16 cellular contexts compared by ENCODE assay signal in the genomic region with DNA sequence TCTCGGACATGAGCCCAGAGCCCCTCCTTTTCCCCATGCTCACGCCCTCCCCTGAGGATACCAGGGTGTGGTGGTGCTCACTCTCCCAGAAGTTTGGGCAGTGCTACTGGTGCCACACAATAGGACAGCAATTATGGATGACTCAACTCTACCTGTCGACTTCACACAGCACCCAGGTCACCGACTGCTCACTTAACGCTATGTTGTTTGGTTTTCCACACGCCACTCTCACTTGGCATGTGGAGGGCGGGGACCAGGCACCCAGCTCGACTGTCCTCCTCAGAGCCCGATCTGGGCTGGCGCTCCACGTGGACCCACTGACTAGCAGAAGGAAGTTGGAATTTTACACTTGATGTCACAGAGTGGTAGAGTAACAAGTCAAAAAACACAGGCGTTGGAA. TPM values are rescaled to one million over a fixed set of nuclear protein-coding genes. Genes with fewer than 3 reads are reported as not detected.
DNase-seq lines count a peak whose midpoint lies in the region; ATAC-seq and TF ChIP-seq lines count a peak whose summit lies in the region.
"Had no signal": no experiment of that assay in that cellular context is flagged by ENCODE, and none has a peak within 500 bp of the region (broad histone marks: within the 10 kb centered on the region; RNA-seq: fewer than 3 reads in every experiment).

No MANE protein-coding gene starts in this region.

- H3K27ac ChIP-seq in lower lobe of right lung (no peak overlapping the region), upper lobe of right lung (no peak overlapping the region)
- H3K27ac ChIP-seq in naive thymus-derived CD4-positive, alpha-beta T cell (ENCODE audit: low read depth, low read length) = no peak overlapping the region
- H3K27ac ChIP-seq: A549, C4-2B had no signal

- CTCF ChIA-PET in activated naive CD4-positive, alpha-beta T cell treated with anti-CD3 and anti-CD28 coated beads for 36 hours (lab: Charles Lee) = no interaction called here
- CTCF ChIA-PET in naive thymus-derived CD4-positive, alpha-beta T cell (lab: Charles Lee) = no interaction called here

- H3K9me3 Mint-ChIP-seq in central memory CD8-positive, alpha-beta T cell = peaks cover 9% of the 10 kb centered on the region
- peaks cover 15% of the 10 kb centered on the region for H3K9me3 Mint-ChIP-seq in activated naive CD4-positive, alpha-beta T cell treated with anti-CD3 and anti-CD28 coated beads for 36 hours
- peaks cover 0 to 24% (median 9%) of the 10 kb centered on the region in 11 donors for H3K9me3 Mint-ChIP-seq in naive thymus-derived CD4-positive, alpha-beta T cell

- H3K36me3 ChIP-seq in lower lobe of right lung (no peaks in the 10 kb centered on the region), upper lobe of right lung (no peaks in the 10 kb centered on the region)
- H3K36me3 ChIP-seq in naive thymus-derived CD4-positive, alpha-beta T cell (ENCODE audit: control insufficient read depth in 2 of 3, insufficient read depth in 3 of 3, low read length in 3 of 3) = peaks cover 0 to 9% (median 0%) of the 10 kb centered on the region in 3 experiments
- H3K36me3 ChIP-seq: BE2C, HAP-1 had no signal

- peak overlapping the region; percentile 30 for H3K27ac Mint-ChIP-seq in central memory CD8-positive, alpha-beta T cell (ENCODE audit: low read depth)
- H3K27ac Mint-ChIP-seq in activated naive CD4-positive, alpha-beta T cell treated with anti-CD3 and anti-CD28 coated beads for 36 hours = no peak overlapping the region
- H3K27ac Mint-ChIP-seq in naive thymus-derived CD4-positive, alpha-beta T cell = no peak overlapping the region

- H3K4me3 Mint-ChIP-seq in central memory CD8-positive, alpha-beta T cell = no peak overlapping the region
- no peak overlapping the region for H3K4me3 Mint-ChIP-seq in activated naive CD4-positive, alpha-beta T cell treated with anti-CD3 and anti-CD28 coated beads for 36 hours
- no peak overlapping the region for H3K4me3 Mint-ChIP-seq in naive thymus-derived CD4-positive, alpha-beta T cell
- H3K4me3 Mint-ChIP-seq: CD4-positive, alpha-beta memory T cell had no signal

- POLR2A ChIA-PET in naive thymus-derived CD4-positive, alpha-beta T cell (lab: Charles Lee) = no interaction called here

- H3K27me3 ChIP-seq in lower lobe of right lung (ENCODE audit: low read depth) = no peaks in the 10 kb centered on the region
- H3K27me3 ChIP-seq in upper lobe of right lung = no peaks in the 10 kb centered on the region
- H3K27me3 ChIP-seq in naive thymus-derived CD4-positive, alpha-beta T cell (ENCODE audit: control insufficient read depth in 2 of 2, insufficient read depth in 2 of 2, low read length in 2 of 2) = no peaks in the 10 kb centered on the region
- H3K27me3 ChIP-seq: BE2C had no signal

- H3K4me1 Mint-ChIP-seq in central memory CD8-positive, alpha-beta T cell = peaks cover 44% of the 10 kb centered on the region
- H3K4me1 Mint-ChIP-seq in activated naive CD4-positive, alpha-beta T cell treated with anti-CD3 and anti-CD28 coated beads for 36 hours (ENCODE audit: low read depth) = peaks cover 4% of the 10 kb centered on the region
- H3K4me1 Mint-ChIP-seq in naive thymus-derived CD4-positive, alpha-beta T cell = peaks cover 0 to 16% (median 0%) of the 10 kb centered on the region in 7 donors

- no peak for TF ChIP-seq CTCF in lower lobe of right lung (IDR thresholded peaks at IDR 0.05)
- no peak for TF ChIP-seq CTCF in upper lobe of right lung (IDR thresholded peaks at IDR 0.05)

- ATAC-seq in central memory CD8-positive, alpha-beta T cell (replicated peaks; ENCODE audit: extremely low read depth, poor library complexity, severe bottlenecking) = no peak
- ATAC-seq in lower lobe of right lung (peak; percentile 69 to 81), upper lobe of right lung (peak; percentile 75)
- ATAC-seq in naive thymus-derived CD4-positive, alpha-beta T cell = no peak

- H3K4me3 ChIP-seq in lower lobe of right lung (no peak overlapping the region), upper lobe of right lung (no peak overlapping the region)
- H3K4me3 ChIP-seq in naive thymus-derived CD4-positive, alpha-beta T cell (ENCODE audit: low read length) = no peak overlapping the region
- H3K4me3 ChIP-seq: A549, HAP-1 had no signal

- DNase-seq in NCI-H345 (lab: John Stamatoyannopoulos, UW) (peak; percentile 67), NCI-H345 treated with DMSO at 0.1 percent for 48 hours (lab: John Stamatoyannopoulos, UW; ENCODE audit: unreplicated experiment) (no peak), lower lobe of right lung (no peak), upper lobe of right lung (no peak)
- no peak for DNase-seq in central memory CD8-positive, alpha-beta T cell (ENCODE audit: low spot score in 2 of 2)
- DNase-seq in activated naive CD4-positive, alpha-beta T cell treated with anti-CD3 and anti-CD28 coated beads for 36 hours = no peak
- no peak for DNase-seq in naive thymus-derived CD4-positive, alpha-beta T cell
- DNase-seq: BE2C; CD4-positive, alpha-beta memory T cell; DMS53; GF-D8 had no signal

- H3K27me3 Mint-ChIP-seq in central memory CD8-positive, alpha-beta T cell = no peaks in the 10 kb centered on the region
- no peaks in the 10 kb centered on the region for H3K27me3 Mint-ChIP-seq in activated naive CD4-positive, alpha-beta T cell treated with anti-CD3 and anti-CD28 coated beads for 36 hours (ENCODE audit: low read depth)
- no peaks in the 10 kb centered on the region for H3K27me3 Mint-ChIP-seq in naive thymus-derived CD4-positive, alpha-beta T cell
- H3K27me3 Mint-ChIP-seq: CD4-positive, alpha-beta memory T cell had no signal

- intact Hi-C loops in lower lobe of right lung (cut with DNase I) = no loop called here
- intact Hi-C loops in upper lobe of right lung (cut with DNase I) = no loop called here
- intact Hi-C loops in activated naive CD4-positive, alpha-beta T cell treated with anti-CD3 and anti-CD28 coated beads for 36 hours (cut with micrococcal nuclease) = no loop called here
- intact Hi-C loops in naive thymus-derived CD4-positive, alpha-beta T cell (cut with micrococcal nuclease) = no loop called here

- H3K36me3 Mint-ChIP-seq in central memory CD8-positive, alpha-beta T cell (ENCODE audit: insufficient read depth) = peaks cover 4% of the 10 kb centered on the region
- H3K36me3 Mint-ChIP-seq in activated naive CD4-positive, alpha-beta T cell treated with anti-CD3 and anti-CD28 coated beads for 36 hours (ENCODE audit: low read depth) = peaks cover 3% of the 10 kb centered on the region
- peaks cover 4 to 55% (median 38%) of the 10 kb centered on the region in 5 donors for H3K36me3 Mint-ChIP-seq in naive thymus-derived CD4-positive, alpha-beta T cell

- no peaks in the 10 kb centered on the region for H3K9me3 ChIP-seq in lower lobe of right lung
- H3K9me3 ChIP-seq in upper lobe of right lung = no peaks in the 10 kb centered on the region
- no peaks in the 10 kb centered on the region for H3K9me3 ChIP-seq in naive thymus-derived CD4-positive, alpha-beta T cell (ENCODE audit: control insufficient read depth in 2 of 3, low read length in 3 of 3)
- H3K9me3 ChIP-seq: A549, BE2C had no signal

- H3K4me1 ChIP-seq in lower lobe of right lung (no peaks in the 10 kb centered on the region), upper lobe of right lung (no peaks in the 10 kb centered on the region)
- H3K4me1 ChIP-seq in naive thymus-derived CD4-positive, alpha-beta T cell (ENCODE audit: control insufficient read depth in 2 of 2, insufficient read depth in 2 of 2, low read length in 2 of 2) = no peaks in the 10 kb centered on the region
- H3K4me1 ChIP-seq: A549, BE2C, HAP-1 had no signal

RNA-seq across cellular contexts. Expression of a gene that starts 30.9 kb away (rescaled TPM):
- 42.4 TPM for total RNA-seq in lower lobe of right lung
- 34.7 TPM for total RNA-seq in upper lobe of right lung
- total RNA-seq in activated naive CD4-positive, alpha-beta T cell treated with anti-CD3 and anti-CD28 coated beads for 36 hours = 1 to 10 TPM; 7.7 to 9.7 TPM
- 10 to 100 TPM; 21.1 to 44.9 (median 34.5) TPM for total RNA-seq in naive thymus-derived CD4-positive, alpha-beta T cell
- polyA plus RNA-seq in naive thymus-derived CD4-positive, alpha-beta T cell = 1 to 10 TPM; 3.0 to 4.7 TPM

RNA-seq across cellular contexts. Expression of a gene that starts 31.6 kb away (rescaled TPM):
- 7.3 TPM for total RNA-seq in lower lobe of right lung
- 5.4 TPM for total RNA-seq in upper lobe of right lung
- under 1 TPM in 1 of 2 experiments, not detected in 1; 0.57 TPM for total RNA-seq in activated naive CD4-positive, alpha-beta T cell treated with anti-CD3 and anti-CD28 coated beads for 36 hours
- 10 to 100 TPM in 1 of 5 experiments, 1 to 10 TPM in 3, under 1 TPM in 1; 0.76 to 10.0 (median 2.6) TPM for total RNA-seq in naive thymus-derived CD4-positive, alpha-beta T cell
- polyA plus RNA-seq in naive thymus-derived CD4-positive, alpha-beta T cell = not detected
- total RNA-seq: HT1080 had no signal
- polyA plus RNA-seq: A549; AG04450; CD4-positive, alpha-beta memory T cell had no signal

RNA-seq across cellular contexts. Expression of a gene that starts 36.0 kb away (rescaled TPM):
- total RNA-seq in lower lobe of right lung = 23.7 TPM
- total RNA-seq in upper lobe of right lung = 26.9 TPM
- total RNA-seq in activated naive CD4-positive, alpha-beta T cell treated with anti-CD3 and anti-CD28 coated beads for 36 hours = 1 to 10 TPM; 1.6 to 2.2 TPM
- 10 to 100 TPM; 13.3 to 37.6 (median 34.1) TPM for total RNA-seq in naive thymus-derived CD4-positive, alpha-beta T cell
- polyA plus RNA-seq in naive thymus-derived CD4-positive, alpha-beta T cell = 1 to 10 TPM in 1 of 2 donors, under 1 TPM in 1; 0.08 to 1.1 TPM
- total RNA-seq: HT1080 had no signal

Comparison
In these comparisons a context has a peak if more than half of its experiments do, and no peak if none do; other contexts are left out.
1. ATAC-seq: peak in lower lobe of right lung (2 of 2) and upper lobe of right lung (single experiment); none in central memory CD8-positive, alpha-beta T cell (single experiment) and naive thymus-derived CD4-positive, alpha-beta T cell (single experiment).